1 cellular context compared by ENCODE assay signal in genomic region chr19:2867025-2867991, GRCh38.
A peak's percentile ranks its signal among the peaks of the same experiment; 100 is the strongest.
TF ChIP-seq lines count a peak whose summit lies in the region.

Gene ZNF556 (plus strand): TSS chr19:2867335. CDS start chr19:2867422, 87 bp downstream.

TF ChIP-seq in HepG2, 621 proteins besides CTCF, POLR2A, EP300 and RAD21 (continued from another document and continues in another):
- no peak for TF ChIP-seq ZNF318 (CRISPR knock-in tag; IDR thresholded peaks at IDR 0.05)
- TF ChIP-seq TSC22D2 (CRISPR knock-in tag; IDR thresholded peaks at IDR 0.05; ENCODE audit: borderline replicate concordance), result 0 out of 2 replicates have a peak, but pooled peaks have one; percentile 34
- peak; percentile 61; the same call in 1 of the 2 replicates for TF ChIP-seq ZNF704 (CRISPR knock-in tag; IDR thresholded peaks at IDR 0.05; ENCODE audit: borderline replicate concordance)
- TF ChIP-seq RFX5 (IDR thresholded peaks at IDR 0.05; ENCODE audit: low read depth, low read length), result peak; percentile 95
- 0 out of 2 replicates have a peak, but pooled peaks have one; percentile 70 for TF ChIP-seq HIVEP1 (CRISPR knock-in tag; IDR thresholded peaks at IDR 0.05)
- TF ChIP-seq MLXIP (CRISPR knock-in tag; IDR thresholded peaks at IDR 0.05; ENCODE audit: borderline replicate concordance), result no peak
- no peak for TF ChIP-seq ZNF24 (IDR thresholded peaks at IDR 0.05)
- TF ChIP-seq HNF1B (CRISPR knock-in tag; IDR thresholded peaks at IDR 0.05), result peak; percentile 25; the same call in 1 of the 2 replicates
- 0 out of 2 replicates have a peak, but pooled peaks have one; percentile 37 for TF ChIP-seq ZNF772 (CRISPR knock-in tag; IDR thresholded peaks at IDR 0.05)
- TF ChIP-seq ZNF160 (CRISPR knock-in tag; IDR thresholded peaks at IDR 0.05), result no peak
- no peak for TF ChIP-seq ISL2 (CRISPR knock-in tag; IDR thresholded peaks at IDR 0.05)
- TF ChIP-seq FOXO1 (CRISPR knock-in tag; IDR thresholded peaks at IDR 0.05), result peak; percentile 67; the same call in 1 of the 2 replicates
- TF ChIP-seq ZNF121 (CRISPR knock-in tag; IDR thresholded peaks at IDR 0.05), result 0 out of 2 replicates have a peak, but pooled peaks have one; percentile 48
- no peak for TF ChIP-seq ZBTB21 (CRISPR knock-in tag; IDR thresholded peaks at IDR 0.05)
- peak; percentile 53; the same call in 1 of the 2 replicates for TF ChIP-seq ZNF747 (CRISPR knock-in tag; IDR thresholded peaks at IDR 0.05; ENCODE audit: borderline replicate concordance)
- TF ChIP-seq ZBTB34 (CRISPR knock-in tag; IDR thresholded peaks at IDR 0.05), result no peak
- no peak for TF ChIP-seq ZFP37 (CRISPR knock-in tag; IDR thresholded peaks at IDR 0.05; ENCODE audit: borderline replicate concordance)
- peak; percentile 98 for TF ChIP-seq POLR2G (IDR thresholded peaks at IDR 0.05; ENCODE audit: low read depth, low read length)
- TF ChIP-seq REPIN1 (CRISPR knock-in tag; IDR thresholded peaks at IDR 0.05; ENCODE audit: borderline replicate concordance, low read depth), result no peak
- no peak for TF ChIP-seq RAD51 (IDR thresholded peaks at IDR 0.05; ENCODE audit: borderline replicate concordance)
- no peak for TF ChIP-seq TCF7 (IDR thresholded peaks at IDR 0.05; ENCODE audit: low read depth)
- TF ChIP-seq ZMYM3 (CRISPR knock-in tag; IDR thresholded peaks at IDR 0.05), result no peak
- TF ChIP-seq ZSCAN9 (CRISPR knock-in tag; IDR thresholded peaks at IDR 0.05; ENCODE audit: borderline replicate concordance), result no peak; the same call in 1 of the 2 replicates
- TF ChIP-seq KLF6 (CRISPR knock-in tag; IDR thresholded peaks at IDR 0.05), result peak; percentile 81
- TF ChIP-seq MAZ (IDR thresholded peaks at IDR 0.05; ENCODE audit: borderline replicate concordance, low read depth, low read length), result 0 out of 2 replicates have a peak, but pooled peaks have one; percentile 5
- peak; percentile 42 for TF ChIP-seq MAZ (CRISPR knock-in tag; IDR thresholded peaks at IDR 0.05; ENCODE audit: low read depth)
- no peak; the same call in 1 of the 2 replicates for TF ChIP-seq ZNF343 (CRISPR knock-in tag; IDR thresholded peaks at IDR 0.05)
- TF ChIP-seq POLR2AphosphoS2 (IDR thresholded peaks at IDR 0.05; ENCODE audit: low read depth, low read length), result peak; percentile 88; the same call in 1 of the 2 replicates
- no peak for TF ChIP-seq ZSCAN22 (CRISPR knock-in tag; IDR thresholded peaks at IDR 0.05)
- TF ChIP-seq ZNF335 (CRISPR knock-in tag; IDR thresholded peaks at IDR 0.05), result peak; percentile 78
- peak; percentile 39; the same call in 1 of the 2 replicates for TF ChIP-seq ZBTB3 (CRISPR knock-in tag; IDR thresholded peaks at IDR 0.05; ENCODE audit: borderline replicate concordance, low read depth)
- TF ChIP-seq ZNF207 (IDR thresholded peaks at IDR 0.05; ENCODE audit: borderline replicate concordance), result no peak
- no peak for TF ChIP-seq ZNF484 (CRISPR knock-in tag; IDR thresholded peaks at IDR 0.05; ENCODE audit: borderline replicate concordance, low read depth)
- no peak for TF ChIP-seq TCF7L2 (IDR thresholded peaks at IDR 0.05; ENCODE audit: low read depth, low read length)
- peak; percentile 35; the same call in 1 of the 2 replicates for TF ChIP-seq THAP9 (CRISPR knock-in tag; IDR thresholded peaks at IDR 0.05; ENCODE audit: borderline replicate concordance)
- TF ChIP-seq ZNF674 (CRISPR knock-in tag; IDR thresholded peaks at IDR 0.05; ENCODE audit: low read depth), result no peak
- peak; percentile 21; the same call in 1 of the 2 replicates for TF ChIP-seq AHR (CRISPR knock-in tag; IDR thresholded peaks at IDR 0.05)
- TF ChIP-seq TOE1 (CRISPR knock-in tag; IDR thresholded peaks at IDR 0.05), result no peak; the same call in 1 of the 2 replicates
- TF ChIP-seq ZFX (CRISPR knock-in tag; IDR thresholded peaks at IDR 0.05; ENCODE audit: low read depth), result peak; percentile 89
- TF ChIP-seq SIX4 (CRISPR knock-in tag; IDR thresholded peaks at IDR 0.05), result no peak
- no peak; the same call in 1 of the 2 replicates for TF ChIP-seq ZNF274 (CRISPR knock-in tag; IDR thresholded peaks at IDR 0.05)
- no peak for TF ChIP-seq FOXA1 (IDR thresholded peaks at IDR 0.05)
- TF ChIP-seq FOXA1 (CRISPR knock-in tag; IDR thresholded peaks at IDR 0.05), result no peak
- TF ChIP-seq TARDBP (CRISPR knock-in tag; IDR thresholded peaks at IDR 0.05), result no peak
- no peak for TF ChIP-seq ZNF441 (CRISPR knock-in tag; IDR thresholded peaks at IDR 0.05; ENCODE audit: borderline replicate concordance)
- TF ChIP-seq PRMT3 (CRISPR knock-in tag; IDR thresholded peaks at IDR 0.05; ENCODE audit: borderline replicate concordance, low read depth), result no peak
- TF ChIP-seq MED13 (CRISPR knock-in tag; IDR thresholded peaks at IDR 0.05), result no peak
- TF ChIP-seq KDM2A (CRISPR knock-in tag; IDR thresholded peaks at IDR 0.05; ENCODE audit: borderline replicate concordance, low read depth), result no peak; the same call in 1 of the 2 replicates
- no peak for TF ChIP-seq ARHGAP35 (CRISPR knock-in tag; IDR thresholded peaks at IDR 0.05; ENCODE audit: borderline replicate concordance)
- no peak for TF ChIP-seq ZNF550 (CRISPR knock-in tag; IDR thresholded peaks at IDR 0.05; ENCODE audit: borderline replicate concordance)
- no peak for TF ChIP-seq NONO (IDR thresholded peaks at IDR 0.05)
- no peak for TF ChIP-seq NONO (CRISPR knock-in tag; conservative IDR thresholded peaks at IDR 0.05)
- no peak for TF ChIP-seq HNRNPH1 (optimal IDR thresholded peaks at IDR 0.05; ENCODE audit: low read depth, low read length)
- peak; percentile 64; the same call in 1 of the 2 replicates for TF ChIP-seq ZBTB38 (CRISPR knock-in tag; IDR thresholded peaks at IDR 0.05)
- no peak for TF ChIP-seq HHEX (CRISPR knock-in tag; IDR thresholded peaks at IDR 0.05)
